Comparison of ENCODE assay signal across 8 cellular contexts in genomic region chr7:37284805-37285211, GRCh38.
A peak's percentile ranks its signal among the peaks of the same experiment; 100 is the strongest.
DNase-seq lines count a peak whose midpoint lies in the region; ATAC-seq and TF ChIP-seq lines count a peak whose summit lies in the region.

No MANE protein-coding gene starts in this region.

- intact Hi-C loops in upper lobe of right lung (cut with DNase I): no loop called here

- H3K4me1 ChIP-seq in upper lobe of right lung: peaks cover 44% of the 10 kb centered on the region

- H3K36me3 ChIP-seq in upper lobe of right lung: no peaks in the 10 kb centered on the region

- no peak overlapping the region for H3K4me3 Mint-ChIP-seq in nephron

- H3K27ac Mint-ChIP-seq in nephron: peak overlapping the region in 1 of 3 experiments; percentile 68

- DNase-seq in NCI-H1417 (lab: John Stamatoyannopoulos, UW): peak; percentile 14 to 71 (median 44)
- no peak for DNase-seq in NCI-H1417 treated with DMSO at 0.1 percent for 48 hours (lab: John Stamatoyannopoulos, UW)
- peak; percentile 2 for DNase-seq in NCI-H1048 (lab: John Stamatoyannopoulos, UW)
- DNase-seq in activated CD4-positive, alpha-beta T cell treated with anti-CD3 and anti-CD28 coated beads, Interleukin-2, amount 50 U/mL, for 48 hours: peak; percentile 53 to 63
- peak; percentile 25 for DNase-seq in epithelial cell of esophagus (ENCODE audit: low read depth)
- peak; percentile 69 for DNase-seq in upper lobe of right lung

- no peaks in the 10 kb centered on the region for H3K36me3 Mint-ChIP-seq in nephron (ENCODE audit: low read depth)

- H3K9me3 Mint-ChIP-seq in nephron: peaks cover 3% of the 10 kb centered on the region

- H3K27me3 Mint-ChIP-seq in nephron (ENCODE audit: low read depth): no peaks in the 10 kb centered on the region

- H3K27ac ChIP-seq in upper lobe of right lung: no peak overlapping the region

- no peaks in the 10 kb centered on the region for H3K9me3 ChIP-seq in upper lobe of right lung

- H3K4me3 ChIP-seq in epithelial cell of esophagus (ENCODE audit: low read length) (no peak overlapping the region), upper lobe of right lung (no peak overlapping the region)

- peaks cover 77% of the 10 kb centered on the region for H3K4me1 Mint-ChIP-seq in nephron

- peak; percentile 58 for TF ChIP-seq CTCF in epithelial cell of esophagus (IDR thresholded peaks at IDR 0.05; ENCODE audit: insufficient read depth, low read depth, low read length, missing control alignments)
- TF ChIP-seq CTCF in nephron (IDR thresholded peaks at IDR 0.05; ENCODE audit: unreplicated experiment in 3 of 3): peak; percentile 59 to 69 (median 60)
- peak; percentile 78 for TF ChIP-seq CTCF in upper lobe of right lung (IDR thresholded peaks at IDR 0.05)

- H3K27me3 ChIP-seq in upper lobe of right lung: no peaks in the 10 kb centered on the region

- ATAC-seq in upper lobe of right lung: peak; percentile 88
- ATAC-seq in HG03571 (IDR thresholded peaks at IDR 0.05; ENCODE audit: unreplicated experiment): no peak
